8 cellular contexts compared by ENCODE assay signal in genomic region chr15:34583399-34584320, GRCh38. TPM values are rescaled to one million over a fixed set of nuclear protein-coding genes. Genes with fewer than 3 reads are reported as not detected.
A peak's percentile ranks its signal among the peaks of the same experiment; 100 is the strongest.
DNase-seq lines count a peak whose midpoint lies in the region; ATAC-seq, FAIRE-seq and TF ChIP-seq lines count a peak whose summit lies in the region.

GOLGA8B (minus strand) TSS chr15:34583651; CDS start chr15:34535912, 47,739 bp downstream.

- H3K4me1 Mint-ChIP-seq in activated CD8-positive, alpha-beta T cell treated with anti-CD3 and anti-CD28 coated beads, Interleukin-2, amount 10 ng/mL, durations not matched to agents 7 days and 5 days (ENCODE audit: low read depth) = peaks cover 52% of the 10 kb centered on the region

- H2BK15ac ChIP-seq in H1 (ENCODE audit: low read length) (no peak within 1 kb of the TSS), mesendoderm (replicated peaks; ENCODE audit: low read depth) (no peak within 1 kb of the TSS)

- H3K4me3 ChIP-seq in H1 (ENCODE audit: extremely low read depth in 1 of 4, insufficient read depth in 2 of 4, low read depth in 3 of 4, low read length in 4 of 4) (peak within 1 kb of the TSS; percentile 58 to 75 (median 63)), mesendoderm (ENCODE audit: low read length) (peak within 1 kb of the TSS; percentile 55)

- H3K4ac ChIP-seq in H1 (replicated peaks; ENCODE audit: insufficient read length, low read depth, low read length) = no peak within 1 kb of the TSS
- H3K4ac ChIP-seq in mesendoderm (ENCODE audit: low read depth, low read length) = peak within 1 kb of the TSS; percentile 63

- peak within 1 kb of the TSS; percentile 55 for H2AFZ ChIP-seq in H1 (ENCODE audit: low read length)

- H3K36me3 ChIP-seq in H1 (ENCODE audit: control insufficient read depth in 2 of 4, insufficient read depth in 4 of 4, low read length in 3 of 4) (no peaks in the 10 kb centered on the region), mesendoderm (ENCODE audit: control insufficient read depth, insufficient read depth, low read length) (no peaks in the 10 kb centered on the region)

- TF ChIP-seq POLR2A in H1 (IDR thresholded peaks at IDR 0.05; ENCODE audit: control extremely low read depth in 1 of 2, low read depth in 2 of 2, low read length in 2 of 2) = no peak

- H3K27ac ChIP-seq in H1 (ENCODE audit: low read depth, low read length) (no peak within 1 kb of the TSS), mesendoderm (ENCODE audit: low read depth, low read length) (no peak within 1 kb of the TSS)

- H3K9ac ChIP-seq in H1 (replicated peaks in 1 of 4; ENCODE audit: extremely low read depth in 1 of 4, low read depth in 3 of 4, low read length in 3 of 4) (peak within 1 kb of the TSS in 3 of 4 experiments; percentile 7 to 35 (median 29); a peak in 3 of 7 replicates), mesendoderm (ENCODE audit: low read length) (peak within 1 kb of the TSS; percentile 84)

- H2BK5ac ChIP-seq in H1 (ENCODE audit: low read depth, low read length) = no peak within 1 kb of the TSS
- no peak within 1 kb of the TSS for H2BK5ac ChIP-seq in mesendoderm (ENCODE audit: low read length)

- peak within 1 kb of the TSS; percentile 92 for H3K27ac Mint-ChIP-seq in activated CD8-positive, alpha-beta T cell treated with anti-CD3 and anti-CD28 coated beads, Interleukin-2, amount 10 ng/mL, durations not matched to agents 7 days and 5 days

- no peak for FAIRE-seq in H1 (lab: Jason Lieb, UNC)

- POLR2A ChIA-PET in activated CD8-positive, alpha-beta T cell treated with anti-CD3 and anti-CD28 coated beads, Interleukin-2, amount 10 ng/mL, durations not matched to agents 7 days and 5 days (lab: Charles Lee) = interaction anchor here (0.6 to 2.1 kb wide), 8 partner anchors 9 to 848 kb away, joined by 3 to 9 read pairs (median 4); partner anchors contain the start of genes LPCAT4, SLC12A6 and ZNF770
- POLR2A ChIA-PET in H1 (lab: Charles Lee; ENCODE audit: partially characterized antibody) = interaction anchor here (0.9 to 1.0 kb wide), 2 partner anchors 9 to 404 kb away, joined by 3 read pairs; partner anchors contain the start of gene ZNF770

- H4K8ac ChIP-seq in H1 (ENCODE audit: extremely low read depth, insufficient read depth, low read length) (peak within 1 kb of the TSS; percentile 95), mesendoderm (ENCODE audit: low read depth, low read length) (peak within 1 kb of the TSS; percentile 14)

- H3K14ac ChIP-seq in H1 (ENCODE audit: insufficient read length) = no peak within 1 kb of the TSS

- H2AK5ac ChIP-seq in H1 (ENCODE audit: low read depth, low read length) (no peak within 1 kb of the TSS), mesendoderm (ENCODE audit: low read length) (no peak within 1 kb of the TSS)

- H3K36me3 Mint-ChIP-seq in activated CD8-positive, alpha-beta T cell treated with anti-CD3 and anti-CD28 coated beads, Interleukin-2, amount 10 ng/mL, durations not matched to agents 7 days and 5 days (ENCODE audit: low read depth) = peaks cover 18% of the 10 kb centered on the region

- H4K91ac ChIP-seq in H1 (replicated peaks; ENCODE audit: insufficient read length, low read length) = peak within 1 kb of the TSS; percentile 54

- H3K9me3 Mint-ChIP-seq in activated CD8-positive, alpha-beta T cell treated with anti-CD3 and anti-CD28 coated beads, Interleukin-2, amount 10 ng/mL, durations not matched to agents 7 days and 5 days (ENCODE audit: insufficient read depth) = no peaks in the 10 kb centered on the region

- peak within 1 kb of the TSS; percentile 87 to 92 for H3K4me2 ChIP-seq in H1 (ENCODE audit: insufficient read depth in 1 of 2, low read depth in 2 of 2, low read length in 2 of 2)
- H3K4me2 ChIP-seq in mesendoderm (ENCODE audit: low read length) = peak within 1 kb of the TSS; percentile 92

- H3K23ac ChIP-seq in H1 (ENCODE audit: insufficient read length) = no peak within 1 kb of the TSS
- no peak within 1 kb of the TSS for H3K23ac ChIP-seq in mesendoderm (ENCODE audit: low read length)

- no peak for TF ChIP-seq CTCF in H1 (IDR thresholded peaks at IDR 0.05; ENCODE audit: control extremely low read depth in 1 of 3, insufficient read depth in 1 of 3, low read depth in 1 of 3, low read length in 3 of 3)

- no peaks in the 10 kb centered on the region for H4K20me1 ChIP-seq in H1 (replicated peaks in 1 of 2; ENCODE audit: control insufficient read depth in 1 of 2, insufficient read depth in 2 of 2, low read length in 2 of 2)

- H3K27me3 Mint-ChIP-seq in activated CD8-positive, alpha-beta T cell treated with anti-CD3 and anti-CD28 coated beads, Interleukin-2, amount 10 ng/mL, durations not matched to agents 7 days and 5 days (ENCODE audit: low read depth) = peaks cover 8% of the 10 kb centered on the region

- no peak for TF ChIP-seq RAD21 in H1 (IDR thresholded peaks at IDR 0.05 in 1 of 2, conservative IDR thresholded peaks at IDR 0.05 in 1 of 2; ENCODE audit: low read depth in 2 of 2, low read length in 2 of 2)

- peaks cover 5% of the 10 kb centered on the region; the same call in 1 of the 2 replicates for H3K23me2 ChIP-seq in H1 (ENCODE audit: low read depth, low read length)

- H3K18ac ChIP-seq in H1 (ENCODE audit: extremely low read depth, low read length) (peak within 1 kb of the TSS; percentile 32), mesendoderm (ENCODE audit: low read length) (peak within 1 kb of the TSS; percentile 53)

- no peak for TF ChIP-seq EP300 in H1 (IDR thresholded peaks at IDR 0.05; ENCODE audit: borderline replicate concordance in 1 of 2, low read depth in 2 of 2, low read length in 2 of 2)

- H2BK120ac ChIP-seq in H1 (replicated peaks; ENCODE audit: low read depth, low read length) (no peak within 1 kb of the TSS), mesendoderm (ENCODE audit: low read depth, low read length) (no peak within 1 kb of the TSS)

- H3K9me3 ChIP-seq in H1 (ENCODE audit: insufficient read depth in 2 of 2, low read depth in 1 of 2, low read length in 1 of 2) = no peaks in the 10 kb centered on the region

- H3K79me2 ChIP-seq in H1 (ENCODE audit: control insufficient read depth in 1 of 2, insufficient read depth in 2 of 2, low read length in 2 of 2) (peaks cover 0 to 10% of the 10 kb centered on the region in 2 experiments; a peak in 2 of 4 replicates), mesendoderm (ENCODE audit: control insufficient read depth, insufficient read depth, low read length) (no peaks in the 10 kb centered on the region)

- H3K56ac ChIP-seq in H1 (replicated peaks; ENCODE audit: insufficient read length, low read depth, low read length) (peak within 1 kb of the TSS; percentile 6), mesendoderm (ENCODE audit: low read length) (peak within 1 kb of the TSS; percentile 91)

- H3K4me3 Mint-ChIP-seq in activated CD8-positive, alpha-beta T cell treated with anti-CD3 and anti-CD28 coated beads, Interleukin-2, amount 10 ng/mL, durations not matched to agents 7 days and 5 days = peak within 1 kb of the TSS; percentile 95

- H3K27me3 ChIP-seq in H1 (replicated peaks in 1 of 4; ENCODE audit: control insufficient read depth in 3 of 4, extremely low read depth in 1 of 4, insufficient read depth in 3 of 4, low read length in 3 of 4) (peaks cover 0 to 17% (median 15%) of the 10 kb centered on the region in 4 experiments; a peak in 6 of 7 replicates), mesendoderm (ENCODE audit: insufficient read depth, low read length, poor library complexity) (peaks cover 2% of the 10 kb centered on the region)

- no peaks in the 10 kb centered on the region for H3K79me1 ChIP-seq in H1 (ENCODE audit: low read depth, low read length)
- peaks cover 2% of the 10 kb centered on the region for H3K79me1 ChIP-seq in mesendoderm (ENCODE audit: low read length)

- H3K4me1 ChIP-seq in H1 (replicated peaks in 1 of 4; ENCODE audit: control insufficient read depth in 3 of 4, insufficient read depth in 4 of 4, low read length in 3 of 4) (peaks cover 0 to 5% (median 4%) of the 10 kb centered on the region in 4 experiments; a peak in 5 of 7 replicates), mesendoderm (ENCODE audit: control insufficient read depth, low read depth, low read length) (no peaks in the 10 kb centered on the region)

- no peak within 1 kb of the TSS for H2BK12ac ChIP-seq in H1 (ENCODE audit: low read depth, low read length)

- 4% methylated on average over 58 of the region's 101 CpGs; no CpG with 5 or more reads in 1 of the 2 experiments for WGBS in H1 (ENCODE audit: extremely low coverage in 1 of 2, insufficient coverage in 1 of 2, insufficient read length in 1 of 2, insufficient replicate concordance in 2 of 2, low coverage in 1 of 2, low lambda C conversion rate in 2 of 2, missing lambda C conversion rate in 1 of 2), 2 experiments
- no CpG with 5 or more reads among the region's 101 CpGs for WGBS in mesendoderm (ENCODE audit: extremely low coverage, insufficient coverage, low lambda C conversion rate)

- H4K5ac ChIP-seq in H1 (ENCODE audit: insufficient read length, low read depth, low read length) (no peak within 1 kb of the TSS), mesendoderm (ENCODE audit: low read length) (no peak within 1 kb of the TSS)

- peak; percentile 77 for ATAC-seq in GM18909 (IDR thresholded peaks at IDR 0.05; ENCODE audit: poor library complexity, unreplicated experiment)
- ATAC-seq in HG03139 (IDR thresholded peaks at IDR 0.05; ENCODE audit: unreplicated experiment) = peak; percentile 56
- peak; percentile 77 for ATAC-seq in activated CD8-positive, alpha-beta T cell treated with anti-CD3 and anti-CD28 coated beads, Interleukin-2, amount 10 ng/mL, durations not matched to agents 7 days and 5 days

- DNase-seq in AG08396 (ENCODE audit: low spot score) (peak; percentile 86), NCI-H69 (lab: John Stamatoyannopoulos, UW) (peak; percentile 89), H1 (ENCODE audit: low read depth in 1 of 2, low spot score in 2 of 2) (peak in 1 of 2 experiments; percentile 83), mesendoderm (peak; percentile 82)
- DNase-seq in activated CD8-positive, alpha-beta T cell treated with anti-CD3 and anti-CD28 coated beads, Interleukin-2, amount 10 ng/mL, durations not matched to agents 7 days and 5 days = peak; percentile 88
- peak; percentile 48 for DNase-seq in stimulated activated CD8-positive, alpha-beta memory T cell treated with anti-CD3 and anti-CD28 coated beads, Interleukin-15, amount 100 ng/mL, for 1 hour (ENCODE audit: low read depth)

- no peak within 1 kb of the TSS for H2BK20ac ChIP-seq in H1 (ENCODE audit: low read length)

- CTCF ChIA-PET in activated CD8-positive, alpha-beta T cell treated with anti-CD3 and anti-CD28 coated beads, Interleukin-2, amount 10 ng/mL, durations not matched to agents 7 days and 5 days (lab: Charles Lee) = interaction anchor here (0.9 to 1.5 kb wide), 2 partner anchors 68 to 241 kb away, joined by 3 to 4 read pairs; partner anchors contain the start of genes NOP10 and NUTM1
- CTCF ChIA-PET in H1 (lab: Charles Lee; ENCODE audit: partially characterized antibody) = interaction anchor here (1.1 to 1.2 kb wide), 2 partner anchors 217 to 474 kb away, joined by 3 to 4 read pairs; partner anchors contain the start of gene LPCAT4

RNA-seq across cellular contexts. Expression of gene GOLGA8B, which starts in this region (rescaled TPM):
- total RNA-seq in activated CD8-positive, alpha-beta T cell treated with anti-CD3 and anti-CD28 coated beads, Interleukin-2, amount 10 ng/mL, durations not matched to agents 7 days and 5 days = 100 to 1,000 TPM; 189 to 191 TPM
- total RNA-seq in H1 (2021; fragmentation: NEBNext Ultra II Directional; extraction: Animal tissue kit (Norgen Biotek cat#: 25700)) = 23.3 and 30.0 TPM in 2 replicates
- 14.0 and 14.1 TPM in 2 replicates for polyA plus RNA-seq in H1 (2011; rRNA removed)
- 33.6 TPM for polyA plus RNA-seq in H1 (2011; cell fraction: cytosol; rRNA removed)
- polyA plus RNA-seq in H1 (2011; cell fraction: nucleus; rRNA removed) = 64.6 TPM
- 26.4 to 46.2 TPM (median 34.6 TPM) in 4 replicates for polyA plus RNA-seq in H1 (2012, experiment 1 of 2)
- 1.5 TPM for polyA plus RNA-seq in H1 (2012, experiment 2 of 2)
- 19.8 TPM for polyA plus RNA-seq in H1 (2013, experiment 1 of 2)
- 16.7 TPM for polyA plus RNA-seq in H1 (2013, experiment 2 of 2)
- 5.7 and 6.6 TPM in 2 replicates for polyA minus RNA-seq in H1 (2011; rRNA and poly(A)+ RNA removed)
- 10.1 TPM for polyA minus RNA-seq in H1 (2011; cell fraction: cytosol; rRNA and poly(A)+ RNA removed)
- 17.7 TPM for polyA minus RNA-seq in H1 (2011; cell fraction: nucleus; rRNA and poly(A)+ RNA removed)
- 11.3 TPM for polyA plus RNA-seq in mesendoderm (2013, experiment 1 of 2)
- polyA plus RNA-seq in mesendoderm (2013, experiment 2 of 2) = 11.4 TPM
